ENCODE assay signal across 12 cellular contexts in the genomic region with DNA sequence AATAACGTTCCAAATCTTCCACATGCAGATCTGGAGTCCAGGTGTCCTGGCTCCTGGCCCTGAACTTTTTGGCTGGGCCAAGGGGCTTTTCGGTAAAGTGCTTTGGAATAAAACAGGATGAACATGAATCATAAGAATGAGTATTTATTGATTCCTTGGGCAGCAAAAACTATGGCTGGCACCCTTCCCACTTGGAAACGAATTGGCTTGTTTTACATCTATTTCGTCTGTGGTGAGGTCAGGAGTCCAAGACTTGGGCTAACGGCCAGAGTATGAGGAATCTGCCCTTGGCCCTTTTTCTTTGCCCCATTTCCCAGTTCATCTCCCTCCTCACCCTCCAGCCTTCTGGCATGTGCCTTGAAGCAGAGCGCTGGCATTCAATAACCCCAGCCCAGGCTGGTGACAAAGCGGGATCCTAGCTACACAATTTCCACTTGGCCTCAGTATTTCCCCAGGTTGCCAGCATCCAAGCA. TPM values are rescaled to one million over a fixed set of nuclear protein-coding genes. Genes with fewer than 3 reads are reported as not detected.
DNase-seq lines count a peak whose midpoint lies in the region; ATAC-seq, FAIRE-seq and TF ChIP-seq lines count a peak whose summit lies in the region.
"Had no signal": no experiment of that assay in that cellular context is flagged by ENCODE, and none has a peak within 500 bp of the region (broad histone marks: within the 10 kb centered on the region; RNA-seq: fewer than 3 reads in every experiment).

No MANE protein-coding gene starts in this region.

- H2AFZ ChIP-seq in mesenchymal stem cell (ENCODE audit: low read depth, low read length): no peak overlapping the region

- H3K27ac Mint-ChIP-seq in HFFc6: peak overlapping the region; percentile 56

- no peak overlapping the region for H3K4ac ChIP-seq in mesenchymal stem cell (ENCODE audit: low read depth in 1 of 2, low read length in 2 of 2)

- no peak for DNase-seq in A549 (ENCODE audit: low read depth in 1 of 2, low spot score in 1 of 2)
- no peak for DNase-seq in HFFc6
- peak; percentile 69 for DNase-seq in cerebellar cortex (ENCODE audit: low spot score)
- DNase-seq in mesenchymal stem cell: no peak
- DNase-seq in dedifferentiated amniotic fluid mesenchymal stem cell (ENCODE audit: extremely low spot score): no peak
- no peak for DNase-seq in SJCRH30
- DNase-seq: NCI-H1436; stimulated activated CD4-positive, alpha-beta T cell treated with anti-CD3 and anti-CD28 coated beads, Interleukin-4, amount 100 ng/mL, for 1 hour; T-helper 9 cell had no signal

- TF ChIP-seq RAD21 in A549 (conservative IDR thresholded peaks at IDR 0.05 in 1 of 2, IDR thresholded peaks at IDR 0.05 in 1 of 2): no peak

- H3K18ac ChIP-seq in mesenchymal stem cell (ENCODE audit: low read depth in 1 of 2, low read length in 2 of 2): peak overlapping the region in 1 of 2 experiments; percentile 5

- no peak overlapping the region for H2BK12ac ChIP-seq in mesenchymal stem cell (ENCODE audit: low read length in 2 of 2)

- H3K4me3 ChIP-seq in A549 (no peak overlapping the region), mesenchymal stem cell (ENCODE audit: insufficient read depth in 1 of 2, low read depth in 1 of 2, low read length in 2 of 2) (peak overlapping the region in 1 of 2 experiments; percentile 31), SJCRH30 (no peak overlapping the region)

- H3K27me3 ChIP-seq in mesenchymal stem cell (ENCODE audit: control insufficient read depth in 1 of 2, insufficient read depth in 1 of 2, low read length in 2 of 2) (no peaks in the 10 kb centered on the region), SJCRH30 (no peaks in the 10 kb centered on the region)

- no peak overlapping the region for H4K8ac ChIP-seq in mesenchymal stem cell (ENCODE audit: low read length)

- no peak overlapping the region for H3K23ac ChIP-seq in mesenchymal stem cell (ENCODE audit: low read length in 2 of 2)

- no peaks in the 10 kb centered on the region; the same call in 1 of the 2 replicates for H3K36me3 Mint-ChIP-seq in HFFc6 (ENCODE audit: low read depth)

- ATAC-seq in A549 (no peak), HG03442 (IDR thresholded peaks at IDR 0.05; ENCODE audit: unreplicated experiment) (no peak), GM21723 (IDR thresholded peaks at IDR 0.05; ENCODE audit: unreplicated experiment) (no peak)

- peaks cover 25% of the 10 kb centered on the region for H3K4me1 Mint-ChIP-seq in HFFc6 (ENCODE audit: low read depth)

- H2BK120ac ChIP-seq in mesenchymal stem cell (ENCODE audit: low read depth, low read length): peak overlapping the region; percentile 19

- TF ChIP-seq POLR2A in A549 (IDR thresholded peaks at IDR 0.05; ENCODE audit: low read length): no peak

- H2AK5ac ChIP-seq in mesenchymal stem cell (ENCODE audit: low read length, severe bottlenecking): no peak overlapping the region

- H3K9ac ChIP-seq in mesenchymal stem cell (ENCODE audit: low read length): peak overlapping the region; percentile 95

- H3K4me2 ChIP-seq in A549: peak overlapping the region; percentile 86; the same call in 2 of the 3 replicates
- no peak overlapping the region for H3K4me2 ChIP-seq in mesenchymal stem cell (ENCODE audit: low read length, poor library complexity, severe bottlenecking)

- TF ChIP-seq CTCF in A549 (IDR thresholded peaks at IDR 0.05) (no peak), HFFc6 (IDR thresholded peaks at IDR 0.05) (no peak)

- H2BK5ac ChIP-seq in mesenchymal stem cell (ENCODE audit: low read depth, low read length, poor library complexity, severe bottlenecking): no peak overlapping the region

- H3K14ac ChIP-seq in mesenchymal stem cell (ENCODE audit: low read length in 2 of 2): no peak overlapping the region

- no peaks in the 10 kb centered on the region for H3K9me3 ChIP-seq in A549
- H3K9me3 ChIP-seq in mesenchymal stem cell (ENCODE audit: control insufficient read depth, low read length): no peaks in the 10 kb centered on the region
- no peaks in the 10 kb centered on the region for H3K9me3 ChIP-seq in SJCRH30 (replicated peaks)

- H3K9me3 Mint-ChIP-seq in HFFc6: no peaks in the 10 kb centered on the region

- H3K79me1 ChIP-seq in mesenchymal stem cell (replicated peaks; ENCODE audit: low read length, poor library complexity, severe bottlenecking): no peaks in the 10 kb centered on the region

- peaks cover 4% of the 10 kb centered on the region; the same call in 1 of the 2 replicates for H3K27me3 Mint-ChIP-seq in HFFc6 (ENCODE audit: insufficient read depth)

- H3K4me1 ChIP-seq in A549 (peaks cover 18% of the 10 kb centered on the region), mesenchymal stem cell (ENCODE audit: control insufficient read depth, insufficient read depth, low read depth, low read length) (peaks cover 8% of the 10 kb centered on the region), SJCRH30 (peaks cover 3% of the 10 kb centered on the region; the same call in 1 of the 2 replicates)

- no peak for FAIRE-seq in A549 (lab: Jason Lieb, UNC)
- FAIRE-seq: islet of Langerhans had no signal

- POLR2A ChIA-PET in A549 (lab: Yijun Ruan, JAX): interaction anchor here (0.5 kb wide), 1 partner anchor 151 kb away, joined by 3 read pairs; no protein-coding TSS in a partner anchor

- H3K27ac ChIP-seq in A549: no peak overlapping the region
- H3K27ac ChIP-seq in mesenchymal stem cell (ENCODE audit: low read length, poor library complexity, severe bottlenecking): no peak overlapping the region
- H3K27ac ChIP-seq in SJCRH30: no peak overlapping the region

- H3K4me3 Mint-ChIP-seq in HFFc6: no peak overlapping the region

- TF ChIP-seq EP300 in A549 (IDR thresholded peaks at IDR 0.05): no peak

- no peak overlapping the region for H2BK15ac ChIP-seq in mesenchymal stem cell (ENCODE audit: low read depth, poor library complexity, severe bottlenecking)

- WGBS in A549 (ENCODE audit: missing lambda C conversion rate): 62% methylated on average over 7 of the region's 7 CpGs
- 97% methylated on average over 7 of the region's 7 CpGs for WGBS in mesenchymal stem cell

- H4K91ac ChIP-seq in mesenchymal stem cell (ENCODE audit: low read length): no peak overlapping the region

- CTCF ChIA-PET in A549 (lab: Yijun Ruan, JAX): interaction anchor here (0.6 to 11.1 kb wide), 6 partner anchors 15 to 392 kb away, joined by 3 to 135 read pairs (median 8); no protein-coding TSS in a partner anchor

- H3K36me3 ChIP-seq in mesenchymal stem cell (ENCODE audit: control insufficient read depth in 1 of 2, insufficient read depth in 2 of 2, low read depth in 1 of 2, low read length in 2 of 2) (no peaks in the 10 kb centered on the region), SJCRH30 (no peaks in the 10 kb centered on the region)

RNA-seq across cellular contexts. Expression of gene UBTF, which starts 4.1 kb away (rescaled TPM):
- polyA plus RNA-seq in A549 (2011; rRNA removed) (39.8 and 44.0 TPM in 2 replicates), A549 (2017; fragmentation: RNase III; extraction: RNeasy Plus Mini Kit Qiagen cat#74134 plus additional on column Dnase treatment) (75.0 to 76.2 TPM (median 75.5 TPM) in 3 replicates)
- 37.0 and 41.6 TPM in 2 replicates for polyA plus RNA-seq in A549 (2012; cell fraction: cytosol; rRNA removed)
- polyA plus RNA-seq in A549 (2012; cell fraction: nucleus; rRNA removed): 36.1 and 47.3 TPM in 2 replicates
- 28.2 and 29.7 TPM in 2 replicates for polyA minus RNA-seq in A549 (2011; rRNA and poly(A)+ RNA removed)
- total RNA-seq in HFFc6 (2021; fragmentation: NEBNext Ultra II Directional; extraction: Animal tissue kit (Norgen Biotek cat#: 25700)): 10 to 100 TPM; 58.6 to 69.1 (median 65.6) TPM
- polyA plus RNA-seq in mesenchymal stem cell (2013, experiment 1 of 2): 47.3 TPM
- 45.8 TPM for polyA plus RNA-seq in mesenchymal stem cell (2013, experiment 2 of 2)
- 76.6 and 78.9 TPM in 2 replicates for total RNA-seq in SJCRH30 (2014; rRNA removed; shearing (Covaris generic))

RNA-seq across cellular contexts. Expression of gene ATXN7L3, which starts 23.9 kb away (rescaled TPM):
- polyA plus RNA-seq in A549 (2011; rRNA removed) (65.7 and 72.7 TPM in 2 replicates), A549 (2017; fragmentation: RNase III; extraction: RNeasy Plus Mini Kit Qiagen cat#74134 plus additional on column Dnase treatment) (54.0 to 66.2 TPM (median 60.5 TPM) in 3 replicates)
- polyA plus RNA-seq in A549 (2012; cell fraction: cytosol; rRNA removed): 39.3 and 52.4 TPM in 2 replicates
- polyA plus RNA-seq in A549 (2012; cell fraction: nucleus; rRNA removed): 84.7 and 105 TPM in 2 replicates
- 67.2 and 79.1 TPM in 2 replicates for polyA minus RNA-seq in A549 (2011; rRNA and poly(A)+ RNA removed)
- total RNA-seq in HFFc6 (2021; fragmentation: NEBNext Ultra II Directional; extraction: Animal tissue kit (Norgen Biotek cat#: 25700)): 10 to 100 TPM; 61.1 to 72.2 (median 68.4) TPM
- polyA plus RNA-seq in mesenchymal stem cell (2013, experiment 1 of 2): 44.2 TPM
- polyA plus RNA-seq in mesenchymal stem cell (2013, experiment 2 of 2): 42.8 TPM
- total RNA-seq in SJCRH30 (2014; rRNA removed; shearing (Covaris generic)): 59.7 and 62.4 TPM in 2 replicates

RNA-seq across cellular contexts. Expression of gene TMUB2, which starts 36.8 kb away (rescaled TPM):
- polyA plus RNA-seq in A549 (2011; rRNA removed) (36.2 and 43.3 TPM in 2 replicates), A549 (2017; fragmentation: RNase III; extraction: RNeasy Plus Mini Kit Qiagen cat#74134 plus additional on column Dnase treatment) (37.6 to 44.4 TPM (median 42.0 TPM) in 3 replicates)
- polyA plus RNA-seq in A549 (2012; cell fraction: cytosol; rRNA removed): 37.3 and 45.4 TPM in 2 replicates
- 104 and 115 TPM in 2 replicates for polyA plus RNA-seq in A549 (2012; cell fraction: nucleus; rRNA removed)
- polyA minus RNA-seq in A549 (2011; rRNA and poly(A)+ RNA removed): 29.9 and 32.2 TPM in 2 replicates
- 10 to 100 TPM; 29.8 to 37.7 (median 34.0) TPM for total RNA-seq in HFFc6 (2021; fragmentation: NEBNext Ultra II Directional; extraction: Animal tissue kit (Norgen Biotek cat#: 25700))
- 26.9 TPM for polyA plus RNA-seq in mesenchymal stem cell (2013, experiment 1 of 2)
- polyA plus RNA-seq in mesenchymal stem cell (2013, experiment 2 of 2): 27.2 TPM
- 27.8 and 29.6 TPM in 2 replicates for total RNA-seq in SJCRH30 (2014; rRNA removed; shearing (Covaris generic))

RNA-seq across cellular contexts. Expression of gene SLC4A1, which starts 44.3 kb away (rescaled TPM):
- polyA plus RNA-seq in A549 (2011; rRNA removed) (0.03 TPM in 1 of 2 replicates, not detected in the other), A549 (2017; fragmentation: RNase III; extraction: RNeasy Plus Mini Kit Qiagen cat#74134 plus additional on column Dnase treatment) (not detected in 3 replicates)
- polyA plus RNA-seq in A549 (2012; cell fraction: cytosol; rRNA removed): 0.01 TPM in 1 of 2 replicates, not detected in the other
- polyA plus RNA-seq in A549 (2012; cell fraction: nucleus; rRNA removed): 0.02 and 0.21 TPM in 2 replicates
- polyA minus RNA-seq in A549 (2011; rRNA and poly(A)+ RNA removed): not detected in 2 replicates
- total RNA-seq in HFFc6 (2021; fragmentation: NEBNext Ultra II Directional; extraction: Animal tissue kit (Norgen Biotek cat#: 25700)): not detected
- polyA plus RNA-seq in mesenchymal stem cell (2013, experiment 1 of 2): not detected
- polyA plus RNA-seq in mesenchymal stem cell (2013, experiment 2 of 2): not detected
- 0.04 TPM in 1 of 2 replicates, not detected in the other for total RNA-seq in SJCRH30 (2014; rRNA removed; shearing (Covaris generic))

RNA-seq across cellular contexts. Expression of gene ASB16, which starts 53.1 kb away (rescaled TPM):
- 0.05 TPM in 1 of 2 replicates, not detected in the other for polyA plus RNA-seq in A549 (2011; rRNA removed)
- 0.04 and 0.06 TPM in 2 replicates for polyA plus RNA-seq in A549 (2012; cell fraction: cytosol; rRNA removed)
- polyA plus RNA-seq in A549 (2012; cell fraction: nucleus; rRNA removed): 0.67 and 0.69 TPM in 2 replicates
- polyA plus RNA-seq in A549 (2017; fragmentation: RNase III; extraction: RNeasy Plus Mini Kit Qiagen cat#74134 plus additional on column Dnase treatment): 0.12 to 0.16 TPM (median 0.15 TPM) in 3 replicates
- polyA minus RNA-seq in A549 (2011; rRNA and poly(A)+ RNA removed): not detected in 2 replicates
- total RNA-seq in HFFc6 (2021; fragmentation: NEBNext Ultra II Directional; extraction: Animal tissue kit (Norgen Biotek cat#: 25700)): under 1 TPM in 3 of 6 experiments, not detected in 3; 0.18 to 0.48 (median 0.29) TPM
- 0.07 TPM for polyA plus RNA-seq in mesenchymal stem cell (2013, experiment 1 of 2)
- 0.05 TPM for polyA plus RNA-seq in mesenchymal stem cell (2013, experiment 2 of 2)
- total RNA-seq in SJCRH30 (2014; rRNA removed; shearing (Covaris generic)): not detected in 2 replicates
